In the genomic region with DNA sequence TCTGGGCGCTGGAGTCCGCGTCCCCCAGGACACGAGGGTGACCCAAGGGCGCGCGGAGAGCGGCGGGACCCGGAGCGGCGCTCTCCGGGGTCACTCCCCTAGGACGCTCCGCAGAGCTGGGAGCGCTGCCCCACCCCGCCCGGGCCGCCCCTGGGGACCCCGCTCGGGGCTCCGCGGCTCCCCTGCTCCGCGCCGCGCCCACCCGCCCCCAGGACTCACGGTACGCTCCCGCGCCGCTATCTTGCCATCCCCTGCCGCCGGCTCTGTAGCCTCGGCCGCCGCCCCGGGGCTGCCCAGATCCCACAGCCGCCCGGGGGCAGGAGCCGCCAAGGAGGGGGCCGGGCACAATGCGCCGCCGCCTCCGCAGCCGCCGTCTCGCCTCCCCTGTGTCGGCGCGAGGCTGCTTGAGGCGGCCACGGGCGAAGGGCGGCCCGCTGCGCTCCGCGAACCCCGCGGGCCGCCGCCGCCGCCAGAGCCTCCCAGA, we compare ENCODE assay signal across 9 cellular contexts. TPM values are rescaled to one million over a fixed set of nuclear protein-coding genes. Genes with fewer than 3 reads are reported as not detected.
DNase-seq lines count a peak whose midpoint lies in the region; ATAC-seq, FAIRE-seq and TF ChIP-seq lines count a peak whose summit lies in the region.
"Had no signal": no experiment of that assay in that cellular context is flagged by ENCODE, and none has a peak within 500 bp of the region (broad histone marks: within the 10 kb centered on the region; RNA-seq: fewer than 3 reads in every experiment).

No MANE protein-coding gene starts in this region.

- H4K20me1 ChIP-seq in H9 (ENCODE audit: control insufficient read depth, insufficient read depth, insufficient read length): no peaks in the 10 kb centered on the region

- H3K56ac ChIP-seq in H9 (ENCODE audit: insufficient read length, low read depth, low read length): no peak overlapping the region

- FAIRE-seq in A549 (lab: Jason Lieb, UNC): no peak
- FAIRE-seq: GM12878 had no signal

- CTCF ChIA-PET in A549 (lab: Yijun Ruan, JAX): interaction anchor here (1.2 to 6.7 kb wide), 4 partner anchors 114 to 254 kb away, joined by 3 to 62 read pairs (median 14); no protein-coding TSS in a partner anchor
- CTCF ChIA-PET in activated B cell treated with CpG ODN at 0.5 μM for 24 hours (lab: Charles Lee): no interaction called here

- peak overlapping the region; percentile 96 for H3K4me3 ChIP-seq in A549
- peak overlapping the region; percentile 68 for H3K4me3 ChIP-seq in retinal pigment epithelial cell (ENCODE audit: low read length)
- H3K4me3 ChIP-seq: GM12878 had no signal

- no peak overlapping the region for H4K8ac ChIP-seq in H9 (replicated peaks; ENCODE audit: insufficient read length, low read depth, low read length)

- ATAC-seq in A549: peak; percentile 76 to 82
- ATAC-seq in activated B cell treated with CpG ODN at 0.5 μM for 24 hours (ENCODE audit: low read depth): no peak
- ATAC-seq: GM12878 had no signal

- no peak overlapping the region for H4K5ac ChIP-seq in H9 (ENCODE audit: insufficient read length, low read depth, low read length)

- H3K79me1 ChIP-seq in H9 (ENCODE audit: insufficient read depth, low read depth, low read length, poor library complexity, severe bottlenecking): peaks cover 4% of the 10 kb centered on the region

- no CpG with 5 or more reads among the region's 67 CpGs for WGBS in A549 (ENCODE audit: missing lambda C conversion rate)
- WGBS in H9 (ENCODE audit: extremely low coverage, insufficient read length, low lambda C conversion rate): no CpG with 5 or more reads among the region's 67 CpGs

- no peak overlapping the region for H3K4ac ChIP-seq in H9 (ENCODE audit: low read depth, low read length)

- intact Hi-C loops in activated B cell treated with CpG ODN at 0.5 μM for 24 hours (cut with micrococcal nuclease): no loop called here

- H2BK120ac ChIP-seq in H9 (ENCODE audit: low read depth, low read length, poor library complexity, severe bottlenecking): no peak overlapping the region

- no peak overlapping the region for H2AFZ ChIP-seq in H9 (ENCODE audit: low read length)

- no peak overlapping the region for H3K14ac ChIP-seq in H9 (ENCODE audit: insufficient read depth, low read length)

- TF ChIP-seq CTCF in A549 (IDR thresholded peaks at IDR 0.05) (no peak), H9 (conservative IDR thresholded peaks at IDR 0.05) (no peak), activated B cell treated with CpG ODN at 0.5 μM for 24 hours (IDR thresholded peaks at IDR 0.05) (no peak), retinal pigment epithelial cell (conservative IDR thresholded peaks at IDR 0.05; ENCODE audit: low read depth, low read length) (no peak)

- H3K4me2 ChIP-seq in A549 (peak overlapping the region; percentile 95), H9 (ENCODE audit: insufficient read depth, insufficient read length, low read length) (peak overlapping the region; percentile 59)

- TF ChIP-seq POLR2A in A549 (IDR thresholded peaks at IDR 0.05; ENCODE audit: low read length): no peak

- no peak overlapping the region for H2BK15ac ChIP-seq in H9 (ENCODE audit: low read depth, low read length)

- peaks cover 9% of the 10 kb centered on the region for H3K23me2 ChIP-seq in H9 (ENCODE audit: insufficient read length, low read depth, low read length, poor library complexity, severe bottlenecking)

- H3K36me3 Mint-ChIP-seq in H9 (ENCODE audit: insufficient read depth in 1 of 3, low read depth in 3 of 3): peaks cover 0 to 2% (median 0%) of the 10 kb centered on the region in 3 experiments; a peak in 2 of 7 replicates
- H3K36me3 Mint-ChIP-seq in activated B cell treated with CpG ODN at 0.5 μM for 24 hours (ENCODE audit: low read depth): no peaks in the 10 kb centered on the region

- no peak overlapping the region for H3K27ac Mint-ChIP-seq in H9
- no peak overlapping the region for H3K27ac Mint-ChIP-seq in activated B cell treated with CpG ODN at 0.5 μM for 24 hours

- no peak overlapping the region for H2AK5ac ChIP-seq in H9 (ENCODE audit: insufficient read length, low read length)

- DNase-seq in A549 (ENCODE audit: low read depth in 1 of 2, low spot score in 1 of 2) (peak in 1 of 2 experiments; percentile 49), H9 (no peak), activated B cell treated with CpG ODN at 0.5 μM for 24 hours (no peak), foreskin melanocyte (peak; percentile 2), retinal pigment epithelial cell (ENCODE audit: low read depth) (no peak), NCI-H1092 (lab: John Stamatoyannopoulos, UW) (no peak), hepatic stellate cell (ENCODE audit: low spot score) (no peak), mesenteric fat pad (ENCODE audit: low spot score) (no peak)

- TF ChIP-seq RAD21 in A549 (conservative IDR thresholded peaks at IDR 0.05 in 1 of 2, IDR thresholded peaks at IDR 0.05 in 1 of 2): 0 out of 5 replicates have a peak, but pooled peaks of 1 of the 2 experiments have one; percentile 9

- H3K27me3 Mint-ChIP-seq in H9 (ENCODE audit: low read depth) (peaks cover 6% of the 10 kb centered on the region), activated B cell treated with CpG ODN at 0.5 μM for 24 hours (peaks cover 55% of the 10 kb centered on the region)

- H3K27ac ChIP-seq in A549 (peak overlapping the region; percentile 97 to 99), H9 (ENCODE audit: insufficient read length, low read depth, low read length) (no peak overlapping the region)

- H4K91ac ChIP-seq in H9 (ENCODE audit: insufficient read length, low read depth, low read length): no peak overlapping the region

- no peak for TF ChIP-seq EP300 in A549 (IDR thresholded peaks at IDR 0.05)

- no peak overlapping the region for H2BK12ac ChIP-seq in H9 (ENCODE audit: insufficient read length, low read depth, low read length)

- H3K18ac ChIP-seq in H9 (ENCODE audit: insufficient read length, low read depth, low read length): no peak overlapping the region

- H3K27me3 ChIP-seq in H9 (ENCODE audit: insufficient read depth, low read length): no peaks in the 10 kb centered on the region

- H2BK20ac ChIP-seq in H9 (ENCODE audit: low read depth, low read length, poor library complexity, severe bottlenecking): no peak overlapping the region

- POLR2A ChIA-PET in A549 (lab: Yijun Ruan, JAX) (interaction anchor here (1.0 to 1.3 kb wide), 2 partner anchors 43 to 114 kb away, joined by 3 to 4 read pairs; no protein-coding TSS in a partner anchor), activated B cell treated with CpG ODN at 0.5 μM for 24 hours (lab: Charles Lee) (no interaction called here)

- peaks cover 18 to 20% of the 10 kb centered on the region in 2 experiments for H3K4me1 Mint-ChIP-seq in H9
- H3K4me1 Mint-ChIP-seq in activated B cell treated with CpG ODN at 0.5 μM for 24 hours: peaks cover 15% of the 10 kb centered on the region

- no peaks in the 10 kb centered on the region for H3K9me3 ChIP-seq in A549
- H3K9me3 ChIP-seq in H9 (ENCODE audit: control insufficient read depth, low read depth, low read length): no peaks in the 10 kb centered on the region

- no peak overlapping the region for H3K23ac ChIP-seq in H9 (ENCODE audit: insufficient read length, low read depth, low read length)

- H3K4me1 ChIP-seq in A549: peaks cover 14% of the 10 kb centered on the region
- H3K4me1 ChIP-seq in H9 (ENCODE audit: insufficient read depth, low read length): peaks cover 2% of the 10 kb centered on the region

- H3K9me3 Mint-ChIP-seq in H9 (no peaks in the 10 kb centered on the region), activated B cell treated with CpG ODN at 0.5 μM for 24 hours (no peaks in the 10 kb centered on the region)

- no peak overlapping the region for H3T11ph ChIP-seq in H9 (ENCODE audit: low read length)

- no peaks in the 10 kb centered on the region; the same call in 1 of the 2 replicates for H3K79me2 ChIP-seq in H9 (ENCODE audit: insufficient read depth, low read length)

- no peak overlapping the region for H3K9ac ChIP-seq in H9 (ENCODE audit: extremely low read depth, insufficient read length, low read length)

- peak overlapping the region; percentile 67 to 94 for H3K4me3 Mint-ChIP-seq in H9
- peak overlapping the region; percentile 47 for H3K4me3 Mint-ChIP-seq in activated B cell treated with CpG ODN at 0.5 μM for 24 hours

- H2BK5ac ChIP-seq in H9 (ENCODE audit: insufficient read length, low read length): no peak overlapping the region

TF ChIP-seq in A549, 52 proteins besides CTCF, POLR2A, EP300 and RAD21:
- no peak for TF ChIP-seq TP53 (CRISPR knock-in tag; IDR thresholded peaks at IDR 0.05)
- TF ChIP-seq GATA3 (IDR thresholded peaks at IDR 0.05; ENCODE audit: borderline replicate concordance): no peak
- no peak for TF ChIP-seq JUNB (IDR thresholded peaks at IDR 0.05)
- TF ChIP-seq RARB (CRISPR knock-in tag; IDR thresholded peaks at IDR 0.05): no peak
- TF ChIP-seq KDM5A (IDR thresholded peaks at IDR 0.05): no peak
- no peak for TF ChIP-seq FOSL2 (IDR thresholded peaks at IDR 0.05)
- TF ChIP-seq FOSL2 (CRISPR knock-in tag; IDR thresholded peaks at IDR 0.05): no peak
- no peak for TF ChIP-seq ZFP36 (IDR thresholded peaks at IDR 0.05; ENCODE audit: borderline replicate concordance, partially characterized antibody)
- TF ChIP-seq TFCP2L1 (CRISPR knock-in tag; IDR thresholded peaks at IDR 0.05): no peak
- TF ChIP-seq, protein P1, sequence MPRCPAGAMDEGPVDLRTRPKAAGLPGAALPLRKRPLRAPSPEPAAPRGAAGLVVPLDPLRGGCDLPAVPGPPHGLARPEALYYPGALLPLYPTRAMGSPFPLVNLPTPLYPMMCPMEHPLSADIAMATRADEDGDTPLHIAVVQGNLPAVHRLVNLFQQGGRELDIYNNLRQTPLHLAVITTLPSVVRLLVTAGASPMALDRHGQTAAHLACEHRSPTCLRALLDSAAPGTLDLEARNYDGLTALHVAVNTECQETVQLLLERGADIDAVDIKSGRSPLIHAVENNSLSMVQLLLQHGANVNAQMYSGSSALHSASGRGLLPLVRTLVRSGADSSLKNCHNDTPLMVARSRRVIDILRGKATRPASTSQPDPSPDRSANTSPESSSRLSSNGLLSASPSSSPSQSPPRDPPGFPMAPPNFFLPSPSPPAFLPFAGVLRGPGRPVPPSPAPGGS (IDR thresholded peaks at IDR 0.05): no peak
- no peak for TF ChIP-seq PHF8 (IDR thresholded peaks at IDR 0.05; ENCODE audit: borderline replicate concordance, low read depth)
- TF ChIP-seq FOXS1 (CRISPR knock-in tag; IDR thresholded peaks at IDR 0.05): no peak
- TF ChIP-seq HOXB13 (CRISPR knock-in tag; IDR thresholded peaks at IDR 0.05; ENCODE audit: low read depth): no peak
- no peak for TF ChIP-seq ZNF302 (CRISPR knock-in tag; IDR thresholded peaks at IDR 0.05)

RNA-seq across cellular contexts. Expression of a gene that starts 0.3 kb away (rescaled TPM):
- polyA plus RNA-seq in A549 (2011; rRNA removed): 6.2 and 7.9 TPM in 2 replicates
- polyA plus RNA-seq in A549 (2012; cell fraction: cytosol; rRNA removed): 0.90 and 1.0 TPM in 2 replicates
- 0.97 and 1.3 TPM in 2 replicates for polyA plus RNA-seq in A549 (2012; cell fraction: nucleus; rRNA removed)
- polyA plus RNA-seq in A549 (2017; fragmentation: RNase III; extraction: RNeasy Plus Mini Kit Qiagen cat#74134 plus additional on column Dnase treatment): 3.8 to 6.2 TPM (median 5.5 TPM) in 3 replicates
- 8.2 and 8.8 TPM in 2 replicates for polyA minus RNA-seq in A549 (2011; rRNA and poly(A)+ RNA removed)
- total RNA-seq in H9 (2021): 6.3 and 7.8 TPM in 2 replicates
- total RNA-seq in activated B cell treated with CpG ODN at 0.5 μM for 24 hours: not detected in 2 replicates
- total RNA-seq in mesenteric fat pad: 97.9 TPM
- polyA plus RNA-seq: GM12878 had no signal

Comparison
In these comparisons a context has a peak if more than half of its experiments do, and no peak if none do; other contexts are left out.
1. RNA of a gene that starts 0.3 kb away (total RNA-seq): 97.9 TPM in mesenteric fat pad (single experiment); 6.3 to 7.8 TPM in H9 and not detected in activated B cell treated with CpG ODN at 0.5 μM for 24 hours; every median in the first group is over 10 times any median in the second.